1 cellular context compared by ENCODE assay signal in the genomic region with DNA sequence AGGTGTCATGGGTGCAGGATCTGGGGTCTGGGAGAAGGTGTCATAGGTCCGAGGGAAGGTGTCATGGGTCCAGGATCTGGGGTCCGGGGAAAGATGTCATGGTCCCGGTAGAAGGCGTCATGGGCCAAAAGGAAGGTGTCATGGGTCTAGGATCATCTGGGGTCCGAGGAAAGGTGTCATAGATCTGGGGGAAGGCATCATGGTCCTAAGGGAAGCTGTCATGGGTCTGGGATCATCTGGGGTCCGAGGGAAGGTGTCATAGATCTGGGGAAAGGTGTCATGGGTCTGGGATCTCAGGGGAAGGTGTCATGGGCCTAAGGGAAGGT.
TF ChIP-seq lines count a peak whose summit lies in the region.

No MANE protein-coding gene starts in this region.

TF ChIP-seq in HepG2, 621 proteins besides CTCF, POLR2A, EP300 and RAD21:
- TF ChIP-seq, protein P1, sequence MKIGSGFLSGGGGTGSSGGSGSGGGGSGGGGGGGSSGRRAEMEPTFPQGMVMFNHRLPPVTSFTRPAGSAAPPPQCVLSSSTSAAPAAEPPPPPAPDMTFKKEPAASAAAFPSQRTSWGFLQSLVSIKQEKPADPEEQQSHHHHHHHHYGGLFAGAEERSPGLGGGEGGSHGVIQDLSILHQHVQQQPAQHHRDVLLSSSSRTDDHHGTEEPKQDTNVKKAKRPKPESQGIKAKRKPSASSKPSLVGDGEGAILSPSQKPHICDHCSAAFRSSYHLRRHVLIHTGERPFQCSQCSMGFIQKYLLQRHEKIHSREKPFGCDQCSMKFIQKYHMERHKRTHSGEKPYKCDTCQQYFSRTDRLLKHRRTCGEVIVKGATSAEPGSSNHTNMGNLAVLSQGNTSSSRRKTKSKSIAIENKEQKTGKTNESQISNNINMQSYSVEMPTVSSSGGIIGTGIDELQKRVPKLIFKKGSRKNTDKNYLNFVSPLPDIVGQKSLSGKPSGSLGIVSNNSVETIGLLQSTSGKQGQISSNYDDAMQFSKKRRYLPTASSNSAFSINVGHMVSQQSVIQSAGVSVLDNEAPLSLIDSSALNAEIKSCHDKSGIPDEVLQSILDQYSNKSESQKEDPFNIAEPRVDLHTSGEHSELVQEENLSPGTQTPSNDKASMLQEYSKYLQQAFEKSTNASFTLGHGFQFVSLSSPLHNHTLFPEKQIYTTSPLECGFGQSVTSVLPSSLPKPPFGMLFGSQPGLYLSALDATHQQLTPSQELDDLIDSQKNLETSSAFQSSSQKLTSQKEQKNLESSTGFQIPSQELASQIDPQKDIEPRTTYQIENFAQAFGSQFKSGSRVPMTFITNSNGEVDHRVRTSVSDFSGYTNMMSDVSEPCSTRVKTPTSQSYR (CRISPR knock-in tag; IDR thresholded peaks at IDR 0.05; ENCODE audit: borderline replicate concordance) = no peak
- peak; percentile 84 for TF ChIP-seq CREB1 (IDR thresholded peaks at IDR 0.05)
- no peak for TF ChIP-seq CREB1 (CRISPR knock-in tag; IDR thresholded peaks at IDR 0.05)
- TF ChIP-seq, protein P2, sequence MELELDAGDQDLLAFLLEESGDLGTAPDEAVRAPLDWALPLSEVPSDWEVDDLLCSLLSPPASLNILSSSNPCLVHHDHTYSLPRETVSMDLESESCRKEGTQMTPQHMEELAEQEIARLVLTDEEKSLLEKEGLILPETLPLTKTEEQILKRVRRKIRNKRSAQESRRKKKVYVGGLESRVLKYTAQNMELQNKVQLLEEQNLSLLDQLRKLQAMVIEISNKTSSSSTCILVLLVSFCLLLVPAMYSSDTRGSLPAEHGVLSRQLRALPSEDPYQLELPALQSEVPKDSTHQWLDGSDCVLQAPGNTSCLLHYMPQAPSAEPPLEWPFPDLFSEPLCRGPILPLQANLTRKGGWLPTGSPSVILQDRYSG (CRISPR knock-in tag; IDR thresholded peaks at IDR 0.05) = no peak
